ENCODE assay signal across 8 cellular contexts in the genomic region with DNA sequence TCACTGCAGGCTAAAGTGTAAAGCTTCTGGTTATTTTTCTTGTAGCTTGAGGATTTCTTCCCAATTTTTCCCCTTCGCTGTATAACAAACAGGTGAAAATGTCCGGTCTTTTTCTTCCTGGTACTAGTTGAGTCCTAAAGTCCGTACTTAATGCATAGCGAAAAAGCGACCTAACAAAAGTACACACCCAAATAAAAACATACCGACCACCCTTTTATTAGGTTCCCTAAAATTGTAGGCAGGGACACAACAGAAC. TPM values are rescaled to one million over a fixed set of nuclear protein-coding genes. Genes with fewer than 3 reads are reported as not detected.
DNase-seq lines count a peak whose midpoint lies in the region; ATAC-seq and TF ChIP-seq lines count a peak whose summit lies in the region.

No MANE protein-coding gene starts in this region.

- TF ChIP-seq CTCF in WTC11 (IDR thresholded peaks at IDR 0.05), result no peak

- H3K4me3 Mint-ChIP-seq in WTC11, result peak overlapping the region; percentile 97

- no peaks in the 10 kb centered on the region for H3K9me3 Mint-ChIP-seq in WTC11

- H3K9me3 ChIP-seq in right cardiac atrium (ENCODE audit: control insufficient read depth, low read length), result no peaks in the 10 kb centered on the region

- H3K4me1 ChIP-seq in right cardiac atrium (ENCODE audit: control insufficient read depth, insufficient read depth, low read length), result peaks cover 5% of the 10 kb centered on the region

- intact Hi-C loops in right cardiac atrium (cut with DNase I), result no loop called here

- CTCF ChIA-PET in WTC11 (lab: Charles Lee), result interaction anchor here (2.6 kb wide), 1 partner anchor 293 kb away, joined by 12 read pairs; no protein-coding TSS in a partner anchor

- peaks cover 32% of the 10 kb centered on the region for H3K36me3 Mint-ChIP-seq in WTC11

- H3K27ac ChIP-seq in right cardiac atrium (ENCODE audit: low read length), result peak overlapping the region; percentile 85
- peak overlapping the region in 20 of 21 experiments; percentile 68 to 97 (median 90) for H3K27ac ChIP-seq in skin epidermis

- 0% methylated on average over 6 of the region's 6 CpGs for WGBS in right cardiac atrium

- H3K27me3 ChIP-seq in H7 (ENCODE audit: control insufficient read depth, insufficient read depth, low read length) (no peaks in the 10 kb centered on the region), right cardiac atrium (ENCODE audit: control insufficient read depth, insufficient read depth) (no peaks in the 10 kb centered on the region)

- POLR2A ChIA-PET in WTC11 (lab: Charles Lee), result interaction anchor here (1.1 to 2.3 kb wide), 5 partner anchors 23 to 348 kb away, joined by 5 to 11 read pairs (median 7); a partner anchor contains a TSS

- H3K4me3 ChIP-seq in H7 (ENCODE audit: insufficient read depth, low read depth, low read length) (peak overlapping the region; percentile 88), right cardiac atrium (ENCODE audit: low read length) (peak overlapping the region; percentile 51), skin epidermis (peak overlapping the region; percentile 68 to 98 (median 78))

- H3K27ac Mint-ChIP-seq in WTC11, result peak overlapping the region; percentile 99

- H3K27me3 Mint-ChIP-seq in WTC11 (ENCODE audit: low read depth), result no peaks in the 10 kb centered on the region

- H3K4me1 Mint-ChIP-seq in WTC11, result peaks cover 33% of the 10 kb centered on the region

- no peak for ATAC-seq in WTC11
- no peak for ATAC-seq in right cardiac atrium
- no peak for ATAC-seq in GM21390 (IDR thresholded peaks at IDR 0.05; ENCODE audit: unreplicated experiment)
- ATAC-seq in GM21528 (IDR thresholded peaks at IDR 0.05; ENCODE audit: low FRiP score, unreplicated experiment), result no peak
- no peak for ATAC-seq in GM21576 (IDR thresholded peaks at IDR 0.05; ENCODE audit: unreplicated experiment)

- peaks cover 9% of the 10 kb centered on the region for H3K36me3 ChIP-seq in H7 (replicated peaks; ENCODE audit: control insufficient read depth, insufficient read depth, low read length)

- DNase-seq in H7, result no peak
- no peak for DNase-seq in WTC11 (ENCODE audit: low spot score)
- no peak for DNase-seq in right cardiac atrium
- DNase-seq in stimulated activated naive CD4-positive, alpha-beta T cell treated with Interleukin-2 at 50 U/mL for 16 hours (lab: John Stamatoyannopoulos, UW), result no peak

TF ChIP-seq in WTC11, 78 proteins besides CTCF, POLR2A, EP300 and RAD21 (continues in another document):
- TF ChIP-seq ZNF263 (CRISPR knock-in tag; IDR thresholded peaks at IDR 0.05; ENCODE audit: low read depth) (no peak), FOXK1 (CRISPR knock-in tag; IDR thresholded peaks at IDR 0.05) (no peak), ZNF416 (CRISPR knock-in tag; IDR thresholded peaks at IDR 0.05) (no peak)
- TF ChIP-seq, protein P1, sequence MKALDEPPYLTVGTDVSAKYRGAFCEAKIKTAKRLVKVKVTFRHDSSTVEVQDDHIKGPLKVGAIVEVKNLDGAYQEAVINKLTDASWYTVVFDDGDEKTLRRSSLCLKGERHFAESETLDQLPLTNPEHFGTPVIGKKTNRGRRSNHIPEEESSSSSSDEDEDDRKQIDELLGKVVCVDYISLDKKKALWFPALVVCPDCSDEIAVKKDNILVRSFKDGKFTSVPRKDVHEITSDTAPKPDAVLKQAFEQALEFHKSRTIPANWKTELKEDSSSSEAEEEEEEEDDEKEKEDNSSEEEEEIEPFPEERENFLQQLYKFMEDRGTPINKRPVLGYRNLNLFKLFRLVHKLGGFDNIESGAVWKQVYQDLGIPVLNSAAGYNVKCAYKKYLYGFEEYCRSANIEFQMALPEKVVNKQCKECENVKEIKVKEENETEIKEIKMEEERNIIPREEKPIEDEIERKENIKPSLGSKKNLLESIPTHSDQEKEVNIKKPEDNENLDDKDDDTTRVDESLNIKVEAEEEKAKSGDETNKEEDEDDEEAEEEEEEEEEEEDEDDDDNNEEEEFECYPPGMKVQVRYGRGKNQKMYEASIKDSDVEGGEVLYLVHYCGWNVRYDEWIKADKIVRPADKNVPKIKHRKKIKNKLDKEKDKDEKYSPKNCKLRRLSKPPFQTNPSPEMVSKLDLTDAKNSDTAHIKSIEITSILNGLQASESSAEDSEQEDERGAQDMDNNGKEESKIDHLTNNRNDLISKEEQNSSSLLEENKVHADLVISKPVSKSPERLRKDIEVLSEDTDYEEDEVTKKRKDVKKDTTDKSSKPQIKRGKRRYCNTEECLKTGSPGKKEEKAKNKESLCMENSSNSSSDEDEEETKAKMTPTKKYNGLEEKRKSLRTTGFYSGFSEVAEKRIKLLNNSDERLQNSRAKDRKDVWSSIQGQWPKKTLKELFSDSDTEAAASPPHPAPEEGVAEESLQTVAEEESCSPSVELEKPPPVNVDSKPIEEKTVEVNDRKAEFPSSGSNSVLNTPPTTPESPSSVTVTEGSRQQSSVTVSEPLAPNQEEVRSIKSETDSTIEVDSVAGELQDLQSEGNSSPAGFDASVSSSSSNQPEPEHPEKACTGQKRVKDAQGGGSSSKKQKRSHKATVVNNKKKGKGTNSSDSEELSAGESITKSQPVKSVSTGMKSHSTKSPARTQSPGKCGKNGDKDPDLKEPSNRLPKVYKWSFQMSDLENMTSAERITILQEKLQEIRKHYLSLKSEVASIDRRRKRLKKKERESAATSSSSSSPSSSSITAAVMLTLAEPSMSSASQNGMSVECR (CRISPR knock-in tag; IDR thresholded peaks at IDR 0.05; ENCODE audit: borderline replicate concordance), result no peak
- TF ChIP-seq, protein P2, sequence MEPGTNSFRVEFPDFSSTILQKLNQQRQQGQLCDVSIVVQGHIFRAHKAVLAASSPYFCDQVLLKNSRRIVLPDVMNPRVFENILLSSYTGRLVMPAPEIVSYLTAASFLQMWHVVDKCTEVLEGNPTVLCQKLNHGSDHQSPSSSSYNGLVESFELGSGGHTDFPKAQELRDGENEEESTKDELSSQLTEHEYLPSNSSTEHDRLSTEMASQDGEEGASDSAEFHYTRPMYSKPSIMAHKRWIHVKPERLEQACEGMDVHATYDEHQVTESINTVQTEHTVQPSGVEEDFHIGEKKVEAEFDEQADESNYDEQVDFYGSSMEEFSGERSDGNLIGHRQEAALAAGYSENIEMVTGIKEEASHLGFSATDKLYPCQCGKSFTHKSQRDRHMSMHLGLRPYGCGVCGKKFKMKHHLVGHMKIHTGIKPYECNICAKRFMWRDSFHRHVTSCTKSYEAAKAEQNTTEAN (CRISPR knock-in tag; IDR thresholded peaks at IDR 0.05), result no peak
- TF ChIP-seq, protein P3, sequence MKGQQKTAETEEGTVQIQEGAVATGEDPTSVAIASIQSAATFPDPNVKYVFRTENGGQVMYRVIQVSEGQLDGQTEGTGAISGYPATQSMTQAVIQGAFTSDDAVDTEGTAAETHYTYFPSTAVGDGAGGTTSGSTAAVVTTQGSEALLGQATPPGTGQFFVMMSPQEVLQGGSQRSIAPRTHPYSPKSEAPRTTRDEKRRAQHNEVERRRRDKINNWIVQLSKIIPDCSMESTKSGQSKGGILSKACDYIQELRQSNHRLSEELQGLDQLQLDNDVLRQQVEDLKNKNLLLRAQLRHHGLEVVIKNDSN (CRISPR knock-in tag; IDR thresholded peaks at IDR 0.05), result no peak
- TF ChIP-seq, protein P4, sequence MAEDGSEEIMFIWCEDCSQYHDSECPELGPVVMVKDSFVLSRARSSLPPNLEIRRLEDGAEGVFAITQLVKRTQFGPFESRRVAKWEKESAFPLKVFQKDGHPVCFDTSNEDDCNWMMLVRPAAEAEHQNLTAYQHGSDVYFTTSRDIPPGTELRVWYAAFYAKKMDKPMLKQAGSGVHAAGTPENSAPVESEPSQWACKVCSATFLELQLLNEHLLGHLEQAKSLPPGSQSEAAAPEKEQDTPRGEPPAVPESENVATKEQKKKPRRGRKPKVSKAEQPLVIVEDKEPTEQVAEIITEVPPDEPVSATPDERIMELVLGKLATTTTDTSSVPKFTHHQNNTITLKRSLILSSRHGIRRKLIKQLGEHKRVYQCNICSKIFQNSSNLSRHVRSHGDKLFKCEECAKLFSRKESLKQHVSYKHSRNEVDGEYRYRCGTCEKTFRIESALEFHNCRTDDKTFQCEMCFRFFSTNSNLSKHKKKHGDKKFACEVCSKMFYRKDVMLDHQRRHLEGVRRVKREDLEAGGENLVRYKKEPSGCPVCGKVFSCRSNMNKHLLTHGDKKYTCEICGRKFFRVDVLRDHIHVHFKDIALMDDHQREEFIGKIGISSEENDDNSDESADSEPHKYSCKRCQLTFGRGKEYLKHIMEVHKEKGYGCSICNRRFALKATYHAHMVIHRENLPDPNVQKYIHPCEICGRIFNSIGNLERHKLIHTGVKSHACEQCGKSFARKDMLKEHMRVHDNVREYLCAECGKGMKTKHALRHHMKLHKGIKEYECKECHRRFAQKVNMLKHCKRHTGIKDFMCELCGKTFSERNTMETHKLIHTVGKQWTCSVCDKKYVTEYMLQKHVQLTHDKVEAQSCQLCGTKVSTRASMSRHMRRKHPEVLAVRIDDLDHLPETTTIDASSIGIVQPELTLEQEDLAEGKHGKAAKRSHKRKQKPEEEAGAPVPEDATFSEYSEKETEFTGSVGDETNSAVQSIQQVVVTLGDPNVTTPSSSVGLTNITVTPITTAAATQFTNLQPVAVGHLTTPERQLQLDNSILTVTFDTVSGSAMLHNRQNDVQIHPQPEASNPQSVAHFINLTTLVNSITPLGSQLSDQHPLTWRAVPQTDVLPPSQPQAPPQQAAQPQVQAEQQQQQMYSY (CRISPR knock-in tag; IDR thresholded peaks at IDR 0.05), result no peak

RNA-seq across cellular contexts. Expression of a gene that starts 0.3 kb away (rescaled TPM):
- 96.9 and 127 TPM in 2 replicates for total RNA-seq in H7 (2014; rRNA removed; shearing (Covaris generic))
- total RNA-seq in WTC11 (2021) (74.7 to 89.4 TPM (median 79.0 TPM) in 3 replicates), right cardiac atrium (10 to 100 TPM; 28.5 to 35.8 (median 34.3) TPM)
- 31.2 TPM for polyA plus RNA-seq in right cardiac atrium

RNA-seq across cellular contexts. Expression of a gene that starts 0.8 kb away (rescaled TPM):
- total RNA-seq in H7 (2014; rRNA removed; shearing (Covaris generic)), result 79.2 and 90.2 TPM in 2 replicates
- 80.6 to 89.2 TPM (median 80.9 TPM) in 3 replicates for total RNA-seq in WTC11 (2021)
- 10 to 100 TPM; 24.6 to 40.5 (median 28.9) TPM for total RNA-seq in right cardiac atrium
- 18.4 TPM for polyA plus RNA-seq in right cardiac atrium

RNA-seq across cellular contexts. Expression of a gene that starts 22.2 kb away (rescaled TPM):
- 16.9 and 20.8 TPM in 2 replicates for total RNA-seq in H7 (2014; rRNA removed; shearing (Covaris generic))
- total RNA-seq in WTC11 (2021) (9.4 to 10.1 TPM (median 9.9 TPM) in 3 replicates), right cardiac atrium (1 to 10 TPM; 3.5 to 5.4 (median 3.9) TPM)
- 4.4 TPM for polyA plus RNA-seq in right cardiac atrium
